12 cellular contexts compared by ENCODE assay signal in genomic region chr11:18669211-18669593, GRCh38. TPM values are rescaled to one million over a fixed set of nuclear protein-coding genes. Genes with fewer than 3 reads are reported as not detected.
DNase-seq lines count a peak whose midpoint lies in the region; ATAC-seq, FAIRE-seq and TF ChIP-seq lines count a peak whose summit lies in the region.
"Had no signal": no experiment of that assay in that cellular context is flagged by ENCODE, and none has a peak within 500 bp of the region (broad histone marks: within the 10 kb centered on the region; RNA-seq: fewer than 3 reads in every experiment).

No MANE protein-coding gene starts in this region.

- FAIRE-seq in K562 (lab: Jason Lieb, UNC) (no peak), small intestine (lab: Jason Lieb, UNC) (no peak), GM19239 (lab: Jason Lieb, UNC) (no peak)

- H3K4me1 Mint-ChIP-seq in activated CD4-positive, alpha-beta T cell treated with anti-CD3 and anti-CD28 coated beads for 36 hours: peaks cover 42% of the 10 kb centered on the region
- H3K4me1 Mint-ChIP-seq in T-cell: peaks cover 48 to 69% (median 52%) of the 10 kb centered on the region in 3 donors

- WGBS in K562 (ENCODE audit: insufficient coverage, low coverage, missing lambda C conversion rate): 3% methylated on average over 2 of the region's 2 CpGs
- 2 to 21% (median 11%) methylated on average over 2 of the region's 2 CpGs for WGBS in small intestine, 3 donors

- H3K27me3 ChIP-seq in K562 (ENCODE audit: control insufficient read depth in 2 of 2, insufficient read depth in 2 of 2, low read length in 2 of 2) (peaks cover 4 to 7% of the 10 kb centered on the region in 2 experiments; a peak in 3 of 5 replicates), small intestine (ENCODE audit: control insufficient read depth in 2 of 2, insufficient read depth in 2 of 2, low read length in 2 of 2) (no peaks in the 10 kb centered on the region), upper lobe of right lung (no peaks in the 10 kb centered on the region)

- H3K4me2 ChIP-seq in K562 (ENCODE audit: insufficient read depth, low read length): no peak overlapping the region; the same call in 1 of the 2 replicates

- H3K9me3 ChIP-seq in K562 (replicated peaks; ENCODE audit: control insufficient read depth, insufficient read depth, low read depth, low read length): no peaks in the 10 kb centered on the region
- H3K9me3 ChIP-seq in small intestine (ENCODE audit: control insufficient read depth, low read depth): no peaks in the 10 kb centered on the region
- H3K9me3 ChIP-seq in upper lobe of right lung: no peaks in the 10 kb centered on the region
- H3K9me3 ChIP-seq: left ventricle myocardium inferior had no signal

- H3K27ac Mint-ChIP-seq in activated CD4-positive, alpha-beta T cell treated with anti-CD3 and anti-CD28 coated beads for 36 hours: no peak overlapping the region
- peak overlapping the region; percentile 81 to 86 for H3K27ac Mint-ChIP-seq in T-cell

- POLR2A ChIA-PET in activated CD4-positive, alpha-beta T cell treated with anti-CD3 and anti-CD28 coated beads for 36 hours (lab: Charles Lee): no interaction called here
- POLR2A ChIA-PET in T-cell (lab: Charles Lee) (no interaction called here), K562 (lab: Yijun Ruan, JAX) (interaction anchor here (0.7 kb wide), 1 partner anchor 29 kb away, joined by 5 read pairs; no protein-coding TSS in a partner anchor)

- no peaks in the 10 kb centered on the region for H3K9me1 ChIP-seq in K562 (ENCODE audit: control insufficient read depth, insufficient read depth, low read length)

- no peaks in the 10 kb centered on the region for H3K9me3 Mint-ChIP-seq in activated CD4-positive, alpha-beta T cell treated with anti-CD3 and anti-CD28 coated beads for 36 hours (ENCODE audit: low read depth)
- H3K9me3 Mint-ChIP-seq in T-cell: no peaks in the 10 kb centered on the region

- TF ChIP-seq POLR2A in K562 (conservative IDR thresholded peaks at IDR 0.05): no peak

- intact Hi-C loops in activated CD4-positive, alpha-beta T cell treated with anti-CD3 and anti-CD28 coated beads for 36 hours (cut with DNase I, micrococcal nuclease): no loop called here
- intact Hi-C loops in K562 (cut with micrococcal nuclease) (no loop called here), upper lobe of right lung (cut with DNase I) (no loop called here)

- no peaks in the 10 kb centered on the region; the same call in 2 of the 3 replicates for H3K79me2 ChIP-seq in K562 (ENCODE audit: control insufficient read depth, insufficient read depth, low read length)

- no peak overlapping the region for H3K9ac ChIP-seq in K562 (ENCODE audit: insufficient read depth in 1 of 2, low read depth in 2 of 2, low read length in 2 of 2)

- H3K4me3 Mint-ChIP-seq in activated CD4-positive, alpha-beta T cell treated with anti-CD3 and anti-CD28 coated beads for 36 hours: no peak overlapping the region
- peak overlapping the region in 2 of 3 donors; percentile 26 to 37 for H3K4me3 Mint-ChIP-seq in T-cell

- H4K20me1 ChIP-seq in K562 (replicated peaks; ENCODE audit: control insufficient read depth, insufficient read depth, low read length): no peaks in the 10 kb centered on the region

- peaks cover 5 to 6% of the 10 kb centered on the region in 2 experiments for H3K4me1 ChIP-seq in K562 (replicated peaks in 1 of 2; ENCODE audit: control insufficient read depth in 2 of 2, insufficient read depth in 2 of 2, low read length in 2 of 2)
- peaks cover 0 to 3% of the 10 kb centered on the region in 2 donors for H3K4me1 ChIP-seq in small intestine (ENCODE audit: control insufficient read depth in 2 of 2, insufficient read depth in 1 of 2, low read depth in 1 of 2, low read length in 1 of 2)
- H3K4me1 ChIP-seq in upper lobe of right lung: no peaks in the 10 kb centered on the region
- H3K4me1 ChIP-seq: left ventricle myocardium inferior had no signal

- CTCF ChIA-PET in activated CD4-positive, alpha-beta T cell treated with anti-CD3 and anti-CD28 coated beads for 36 hours (lab: Charles Lee): interaction anchor here (0.6 to 1.1 kb wide), 3 partner anchors 20 to 667 kb away, joined by 3 read pairs; no protein-coding TSS in a partner anchor
- CTCF ChIA-PET in T-cell (lab: Charles Lee): interaction anchor here in 1 of 2 donors (0.5 kb wide), 1 partner anchor 105 kb away, joined by 3 read pairs; no protein-coding TSS in a partner anchor
- CTCF ChIA-PET in K562 (lab: Yijun Ruan, JAX; ENCODE audit: low intra/inter-chr PET ratio): no interaction called here

- no peak overlapping the region for H2AFZ ChIP-seq in K562 (ENCODE audit: low read depth, low read length)

- peak; percentile 26 for DNase-seq in activated CD4-positive, alpha-beta T cell treated with anti-CD3 and anti-CD28 coated beads for 36 hours
- DNase-seq in activated CD4-positive, alpha-beta T cell treated with anti-CD3 and anti-CD28 coated beads for 1 hour: no peak
- DNase-seq in T-cell: peak in 1 of 34 experiments; percentile 15
- DNase-seq in K562 (ENCODE audit: extremely low read depth in 1 of 4, low spot score in 3 of 4): peak in 1 of 4 experiments; percentile 22
- DNase-seq in small intestine: peak; percentile 15
- no peak for DNase-seq in upper lobe of right lung
- no peak for DNase-seq in NCI-H1694 treated with DMSO at 0.1 percent for 48 hours (lab: John Stamatoyannopoulos, UW)
- no peak for DNase-seq in GM19239 (ENCODE audit: insufficient read length, low spot score)
- DNase-seq: left ventricle myocardium inferior, NCI-H748 treated with DMSO at 0.1 percent for 48 hours had no signal

- no peaks in the 10 kb centered on the region for H3K27me3 Mint-ChIP-seq in activated CD4-positive, alpha-beta T cell treated with anti-CD3 and anti-CD28 coated beads for 36 hours
- H3K27me3 Mint-ChIP-seq in T-cell: peaks cover 0 to 2% of the 10 kb centered on the region in 2 donors

- peak; percentile 51 for ATAC-seq in activated CD4-positive, alpha-beta T cell treated with anti-CD3 and anti-CD28 coated beads for 36 hours
- ATAC-seq in T-cell (replicated peaks in 1 of 4) (no peak), K562 (peak; percentile 57), upper lobe of right lung (no peak)

- H3K27ac ChIP-seq in K562 (ENCODE audit: extremely low read depth, low read depth, low read length) (no peak overlapping the region), small intestine (ENCODE audit: low read depth in 1 of 2, low read length in 1 of 2) (no peak overlapping the region), upper lobe of right lung (no peak overlapping the region)
- H3K27ac ChIP-seq: left ventricle myocardium inferior had no signal

- H3K36me3 ChIP-seq in K562 (ENCODE audit: control insufficient read depth, insufficient read depth, low read length): no peaks in the 10 kb centered on the region
- no peaks in the 10 kb centered on the region for H3K36me3 ChIP-seq in small intestine (ENCODE audit: control insufficient read depth in 2 of 2, insufficient read depth in 2 of 2, low read length in 2 of 2)
- no peaks in the 10 kb centered on the region for H3K36me3 ChIP-seq in upper lobe of right lung
- H3K36me3 ChIP-seq: left ventricle myocardium inferior had no signal

- in situ Hi-C loops in K562 (cut with MboI): no loop called here

- H3K36me3 Mint-ChIP-seq in activated CD4-positive, alpha-beta T cell treated with anti-CD3 and anti-CD28 coated beads for 36 hours (ENCODE audit: low read depth): no peaks in the 10 kb centered on the region
- H3K36me3 Mint-ChIP-seq in T-cell: no peaks in the 10 kb centered on the region

- TF ChIP-seq CTCF in K562 (IDR thresholded peaks at IDR 0.05 in 2 of 3, conservative IDR thresholded peaks at IDR 0.05 in 1 of 3; ENCODE audit: insufficient read depth in 2 of 3, low read depth in 1 of 3, low read length in 3 of 3) (no peak), upper lobe of right lung (IDR thresholded peaks at IDR 0.05) (no peak)

- no TSS peak for BruUV-seq in K562 (replicated peaks; lab: Mats Ljungman, UMichigan)

- no peak for TF ChIP-seq RAD21 in K562 (CRISPR knock-in tag; conservative IDR thresholded peaks at IDR 0.05 in 1 of 2, IDR thresholded peaks at IDR 0.05 in 1 of 2)

- no peak for TF ChIP-seq EP300 in K562 (IDR thresholded peaks at IDR 0.05; ENCODE audit: low read length)

- H3K4me3 ChIP-seq in K562: no peak overlapping the region
- H3K4me3 ChIP-seq in small intestine (ENCODE audit: low read depth in 1 of 2, low read length in 2 of 2): no peak overlapping the region
- no peak overlapping the region for H3K4me3 ChIP-seq in upper lobe of right lung
- H3K4me3 ChIP-seq: left ventricle myocardium inferior had no signal

RNA-seq across cellular contexts. Expression of gene TMEM86A, which starts 29.4 kb away (rescaled TPM):
- total RNA-seq in activated CD4-positive, alpha-beta T cell treated with anti-CD3 and anti-CD28 coated beads for 36 hours: under 1 TPM; 0.09 to 0.26 TPM
- total RNA-seq in T-cell: 1 to 10 TPM; 2.5 to 6.8 (median 3.5) TPM
- total RNA-seq in K562 (2011; cell fraction: chromatin; rRNA removed; ENCODE audit: low replicate concordance): 1.1 and 2.2 TPM in 2 replicates
- 2.1 and 3.0 TPM in 2 replicates for total RNA-seq in K562 (2011; cell fraction: nucleolus; rRNA removed)
- total RNA-seq in K562 (2011; cell fraction: nucleoplasm; rRNA removed): 2.1 and 2.3 TPM in 2 replicates
- 0.45 and 1.0 TPM in 2 replicates for total RNA-seq in K562 (2014; rRNA removed)
- total RNA-seq in K562 (2014; rRNA removed; fragmentation: Illumina TruSeq; extraction: Trizol): 0.22 and 0.25 TPM in 2 replicates
- total RNA-seq in K562 (2015; rRNA removed; fragmentation: Illumina TruSeq; extraction: Trizol): 0.11 and 0.22 TPM in 2 replicates
- 0.74 and 1.3 TPM in 2 replicates for total RNA-seq in K562 (2021)
- 0.27 and 0.52 TPM in 2 replicates for polyA plus RNA-seq in K562 (2011; rRNA removed)
- 0.16 and 1.2 TPM in 2 replicates for polyA plus RNA-seq in K562 (2011; cell fraction: cytosol; rRNA removed)
- 0.51 and 1.3 TPM in 2 replicates for polyA plus RNA-seq in K562 (2011; cell fraction: nucleus; rRNA removed)
- polyA plus RNA-seq in K562 (2012): 0.57 and 1.2 TPM in 2 replicates
- 0.39 and 0.78 TPM in 2 replicates for polyA plus RNA-seq in K562 (2014; fragmentation: Illumina TruSeq; extraction: Trizol)
- not detected for polyA plus RNA-seq in K562 (2014; fragmentation: Nextera tagmentation; extraction: Ambion mirVana)
- 0.27 and 0.40 TPM in 2 replicates for polyA plus RNA-seq in K562 (2014; rRNA removed)
- polyA minus RNA-seq in K562 (2011; rRNA and poly(A)+ RNA removed): 0.60 and 0.88 TPM in 2 replicates
- not detected in 2 replicates for polyA minus RNA-seq in K562 (2011; cell fraction: cytosol; rRNA and poly(A)+ RNA removed)
- polyA minus RNA-seq in K562 (2011; cell fraction: nucleus; rRNA and poly(A)+ RNA removed): 1.6 and 3.4 TPM in 2 replicates
- polyA plus RNA-seq in small intestine: 1 to 10 TPM in 1 of 3 donors, under 1 TPM in 2; 0.22 to 1.3 (median 0.81) TPM
- 6.3 TPM for total RNA-seq in upper lobe of right lung

RNA-seq across cellular contexts. Expression of gene SPTY2D1, which starts 35.1 kb away (rescaled TPM):
- 10 to 100 TPM; 17.8 to 26.4 TPM for total RNA-seq in activated CD4-positive, alpha-beta T cell treated with anti-CD3 and anti-CD28 coated beads for 36 hours
- 10 to 100 TPM; 18.2 to 46.2 (median 22.2) TPM for total RNA-seq in T-cell
- total RNA-seq in K562 (2011; cell fraction: chromatin; rRNA removed; ENCODE audit: low replicate concordance): 10.4 and 22.3 TPM in 2 replicates
- 5.5 TPM in 2 replicates for total RNA-seq in K562 (2011; cell fraction: nucleolus; rRNA removed)
- total RNA-seq in K562 (2011; cell fraction: nucleoplasm; rRNA removed): 8.7 and 13.4 TPM in 2 replicates
- total RNA-seq in K562 (2014; rRNA removed): 11.1 and 16.0 TPM in 2 replicates
- 17.8 and 20.6 TPM in 2 replicates for total RNA-seq in K562 (2014; rRNA removed; fragmentation: Illumina TruSeq; extraction: Trizol)
- 19.3 and 20.0 TPM in 2 replicates for total RNA-seq in K562 (2015; rRNA removed; fragmentation: Illumina TruSeq; extraction: Trizol)
- total RNA-seq in K562 (2021): 11.4 and 12.9 TPM in 2 replicates
- polyA plus RNA-seq in K562 (2011; rRNA removed): 12.4 and 12.5 TPM in 2 replicates
- 9.7 and 13.1 TPM in 2 replicates for polyA plus RNA-seq in K562 (2011; cell fraction: cytosol; rRNA removed)
- polyA plus RNA-seq in K562 (2011; cell fraction: nucleus; rRNA removed): 3.7 and 4.0 TPM in 2 replicates
- 7.3 and 7.7 TPM in 2 replicates for polyA plus RNA-seq in K562 (2012)
- 17.7 and 32.1 TPM in 2 replicates for polyA plus RNA-seq in K562 (2014; fragmentation: Illumina TruSeq; extraction: Trizol)
- 1 to 10 TPM; 3.2 to 6.1 TPM for polyA plus RNA-seq in K562 (2014; fragmentation: Nextera tagmentation; extraction: Ambion mirVana)
- 7.6 and 8.3 TPM in 2 replicates for polyA plus RNA-seq in K562 (2014; rRNA removed)
- polyA minus RNA-seq in K562 (2011; rRNA and poly(A)+ RNA removed): 16.1 and 16.8 TPM in 2 replicates
- polyA minus RNA-seq in K562 (2011; cell fraction: cytosol; rRNA and poly(A)+ RNA removed): 9.6 and 10.6 TPM in 2 replicates
- 3.2 and 7.1 TPM in 2 replicates for polyA minus RNA-seq in K562 (2011; cell fraction: nucleus; rRNA and poly(A)+ RNA removed)
- 1 to 10 TPM; 5.8 to 6.8 (median 6.2) TPM for polyA plus RNA-seq in small intestine
- total RNA-seq in upper lobe of right lung: 18.5 TPM

RNA-seq across cellular contexts. Expression of gene IGSF22, which starts 56.8 kb away (rescaled TPM):
- total RNA-seq in activated CD4-positive, alpha-beta T cell treated with anti-CD3 and anti-CD28 coated beads for 36 hours: under 1 TPM; 0.28 to 0.41 TPM
- 1 to 10 TPM; 2.1 to 3.7 (median 2.8) TPM for total RNA-seq in T-cell
- not detected in 2 replicates for total RNA-seq in K562 (2011; cell fraction: chromatin; rRNA removed; ENCODE audit: low replicate concordance)
- total RNA-seq in K562 (2011; cell fraction: nucleolus; rRNA removed): not detected in 2 replicates
- total RNA-seq in K562 (2011; cell fraction: nucleoplasm; rRNA removed): not detected in 2 replicates
- not detected in 2 replicates for total RNA-seq in K562 (2014; rRNA removed)
- not detected in 2 replicates for total RNA-seq in K562 (2014; rRNA removed; fragmentation: Illumina TruSeq; extraction: Trizol)
- total RNA-seq in K562 (2015; rRNA removed; fragmentation: Illumina TruSeq; extraction: Trizol): not detected in 2 replicates
- not detected in 2 replicates for total RNA-seq in K562 (2021)
- polyA plus RNA-seq in K562 (2011; rRNA removed): not detected in 2 replicates
- not detected in 2 replicates for polyA plus RNA-seq in K562 (2011; cell fraction: cytosol; rRNA removed)
- not detected in 2 replicates for polyA plus RNA-seq in K562 (2011; cell fraction: nucleus; rRNA removed)
- 0.33 TPM in 1 of 2 replicates, not detected in the other for polyA plus RNA-seq in K562 (2012)
- not detected in 2 replicates for polyA plus RNA-seq in K562 (2014; fragmentation: Illumina TruSeq; extraction: Trizol)
- not detected for polyA plus RNA-seq in K562 (2014; fragmentation: Nextera tagmentation; extraction: Ambion mirVana)
- not detected in 2 replicates for polyA plus RNA-seq in K562 (2014; rRNA removed)
- not detected in 2 replicates for polyA minus RNA-seq in K562 (2011; rRNA and poly(A)+ RNA removed)
- polyA minus RNA-seq in K562 (2011; cell fraction: cytosol; rRNA and poly(A)+ RNA removed): not detected in 2 replicates
- polyA minus RNA-seq in K562 (2011; cell fraction: nucleus; rRNA and poly(A)+ RNA removed): not detected in 2 replicates
- under 1 TPM; 0.27 to 0.89 (median 0.49) TPM for polyA plus RNA-seq in small intestine
- 1.2 TPM for total RNA-seq in upper lobe of right lung
- total RNA-seq: G401 had no signal
- polyA plus RNA-seq: fibroblast of lung had no signal

Comparison
In these comparisons a context has a peak if more than half of its experiments do, and no peak if none do; other contexts are left out.
1. DNase-seq: peak in activated CD4-positive, alpha-beta T cell treated with anti-CD3 and anti-CD28 coated beads for 36 hours (single experiment) and small intestine (single experiment); none in activated CD4-positive, alpha-beta T cell treated with anti-CD3 and anti-CD28 coated beads for 1 hour (single experiment), upper lobe of right lung (single experiment), NCI-H1694 treated with DMSO at 0.1 percent for 48 hours (single experiment) and GM19239 (single experiment).
2. ATAC-seq: peak in activated CD4-positive, alpha-beta T cell treated with anti-CD3 and anti-CD28 coated beads for 36 hours (single experiment) and K562 (single experiment); none in T-cell (0 of 4) and upper lobe of right lung (single experiment).